In the genomic region with DNA sequence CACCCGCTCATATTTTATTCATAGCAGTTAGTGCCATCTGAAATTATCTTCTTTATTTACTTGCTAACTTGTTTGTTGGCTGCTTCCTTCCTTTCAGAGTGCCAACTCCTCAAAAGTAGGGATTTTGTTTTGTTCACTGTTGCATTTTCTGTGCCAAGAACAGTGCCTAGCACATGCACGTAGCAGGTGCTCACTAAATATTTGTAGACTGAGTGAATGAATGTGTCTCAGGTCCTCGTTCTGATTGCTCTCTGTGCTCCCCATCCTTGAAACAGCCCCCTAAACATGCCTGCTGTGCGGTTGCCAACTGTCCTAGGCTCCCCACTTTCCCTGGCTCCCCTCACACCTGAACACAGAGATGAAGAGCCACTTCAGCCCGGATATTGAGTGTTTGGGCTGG, we compare ENCODE assay signal across 10 cellular contexts. TPM values are rescaled to one million over a fixed set of nuclear protein-coding genes. Genes with fewer than 3 reads are reported as not detected.
DNase-seq lines count a peak whose midpoint lies in the region; ATAC-seq, FAIRE-seq and TF ChIP-seq lines count a peak whose summit lies in the region.
"Had no signal": no experiment of that assay in that cellular context is flagged by ENCODE, and none has a peak within 500 bp of the region (broad histone marks: within the 10 kb centered on the region; RNA-seq: fewer than 3 reads in every experiment).

No MANE protein-coding gene starts in this region.

- H3K4me3 ChIP-seq in BLaER1 treated with 17β-estradiol and CSF1 and Interleukin-3, amounts not matched to agents 10 nM and 100 nM: peak overlapping the region in 6 of 10 experiments; percentile 22 to 81 (median 76); a peak in 9 of 20 replicates
- H3K4me3 ChIP-seq in Panc1 (ENCODE audit: low read depth in 2 of 2, low read length in 2 of 2) (peak overlapping the region; percentile 66 to 82), endothelial cell of umbilical vein (replicated peaks in 1 of 3; ENCODE audit: insufficient read depth in 1 of 3, low read depth in 1 of 3, low read length in 3 of 3) (peak overlapping the region in 1 of 3 experiments; percentile 68), neuron (ENCODE audit: low read length) (peak overlapping the region; percentile 85)

- H3K27me3 ChIP-seq in BLaER1 treated with 17β-estradiol and CSF1 and Interleukin-3, amounts not matched to agents 10 nM and 100 nM: no peaks in the 10 kb centered on the region
- no peaks in the 10 kb centered on the region for H3K27me3 ChIP-seq in Panc1 (ENCODE audit: control insufficient read depth, insufficient read depth, low read length)
- H3K27me3 ChIP-seq in endothelial cell of umbilical vein (ENCODE audit: control insufficient read depth in 2 of 2, insufficient read depth in 2 of 2, low read length in 2 of 2): no peaks in the 10 kb centered on the region
- H3K27me3 ChIP-seq in neuron (ENCODE audit: insufficient read depth, low read length): peaks cover 2% of the 10 kb centered on the region

- H2AFZ ChIP-seq in endothelial cell of umbilical vein (ENCODE audit: low read depth, low read length) (no peak overlapping the region), neuron (ENCODE audit: low read depth, low read length) (no peak overlapping the region)

- no TSS peak for BruUV-seq in Panc1 (replicated peaks; lab: Mats Ljungman, UMichigan)
- BruUV-seq in endothelial cell of umbilical vein (replicated peaks; lab: Mats Ljungman, UMichigan): TSS peak; percentile 22

- no peak for ATAC-seq in Panc1
- no peak for ATAC-seq in GM19395 (IDR thresholded peaks at IDR 0.05; ENCODE audit: unreplicated experiment)
- ATAC-seq in HG03457 (IDR thresholded peaks at IDR 0.05; ENCODE audit: unreplicated experiment): no peak
- ATAC-seq in left colon: no peak
- ATAC-seq: Right ventricle myocardium inferior had no signal

- TF ChIP-seq POLR2A in endothelial cell of umbilical vein (IDR thresholded peaks at IDR 0.05; ENCODE audit: low read depth, low read length): no peak

- dilution Hi-C loops in endothelial cell of umbilical vein (cut with MboI; ENCODE audit: extremely low pct_ligation_motif_present, low sequenced_read_pairs): no loop called here

- TF ChIP-seq CTCF in Panc1 (IDR thresholded peaks at IDR 0.05) (no peak), endothelial cell of umbilical vein (IDR thresholded peaks at IDR 0.05; ENCODE audit: extremely low read depth in 1 of 2, insufficient read depth in 1 of 2, low read depth in 1 of 2, low read length in 2 of 2) (no peak)

- POLR2A ChIA-PET in Panc1 (lab: Charles Lee) (no interaction called here), endothelial cell of umbilical vein (lab: Charles Lee) (no interaction called here)

- H3K9me1 ChIP-seq in endothelial cell of umbilical vein (replicated peaks; ENCODE audit: control insufficient read depth, extremely low read depth, insufficient read depth, low read length): no peaks in the 10 kb centered on the region

- H3K4me2 ChIP-seq in BLaER1 treated with 17β-estradiol and CSF1 and Interleukin-3, amounts not matched to agents 10 nM and 100 nM: peak overlapping the region; percentile 29 to 94 (median 81); a peak in 19 of 22 replicates
- H3K4me2 ChIP-seq in endothelial cell of umbilical vein (ENCODE audit: insufficient read depth, low read length): peak overlapping the region; percentile 3

- intact Hi-C loops in Panc1 (cut with micrococcal nuclease; ENCODE audit: unreplicated experiment) (no loop called here), endothelial cell of umbilical vein (cut with micrococcal nuclease) (no loop called here), left colon (cut with DNase I, micrococcal nuclease) (no loop called here)

- H3K36me3 ChIP-seq in BLaER1 treated with 17β-estradiol and CSF1 and Interleukin-3, amounts not matched to agents 10 nM and 100 nM: peaks cover 0 to 32% (median 14%) of the 10 kb centered on the region in 11 experiments; a peak in 13 of 22 replicates
- H3K36me3 ChIP-seq in Panc1 (ENCODE audit: control insufficient read depth, insufficient read depth, low read length) (no peaks in the 10 kb centered on the region), endothelial cell of umbilical vein (ENCODE audit: control insufficient read depth in 2 of 2, extremely low read depth in 1 of 2, insufficient read depth in 2 of 2, low read length in 2 of 2) (peaks cover 3 to 7% of the 10 kb centered on the region in 2 experiments), neuron (ENCODE audit: insufficient read depth, low read length) (peaks cover 15% of the 10 kb centered on the region)

- H3K9ac ChIP-seq in BLaER1 treated with 17β-estradiol and CSF1 and Interleukin-3, amounts not matched to agents 10 nM and 100 nM: peak overlapping the region in 7 of 11 experiments; percentile 31 to 83 (median 44); a peak in 8 of 22 replicates
- H3K9ac ChIP-seq in endothelial cell of umbilical vein (replicated peaks; ENCODE audit: extremely low read depth, insufficient read depth, low read length): no peak overlapping the region

- peaks cover 8 to 35% (median 25%) of the 10 kb centered on the region in 10 experiments for H3K4me1 ChIP-seq in BLaER1 treated with 17β-estradiol and CSF1 and Interleukin-3, amounts not matched to agents 10 nM and 100 nM
- H3K4me1 ChIP-seq in Panc1 (ENCODE audit: control insufficient read depth, insufficient read depth, low read length) (peaks cover 18% of the 10 kb centered on the region), endothelial cell of umbilical vein (ENCODE audit: control insufficient read depth, extremely low read depth, insufficient read depth, low read length) (peaks cover 23% of the 10 kb centered on the region), neuron (ENCODE audit: insufficient read depth, low read length) (peaks cover 21% of the 10 kb centered on the region)

- H3K9me3 ChIP-seq in BLaER1 treated with 17β-estradiol and CSF1 and Interleukin-3, amounts not matched to agents 10 nM and 100 nM (replicated peaks in 1 of 11): no peaks in the 10 kb centered on the region
- H3K9me3 ChIP-seq in Panc1 (ENCODE audit: control insufficient read depth, insufficient read depth, low read depth, low read length): no peaks in the 10 kb centered on the region
- no peaks in the 10 kb centered on the region for H3K9me3 ChIP-seq in endothelial cell of umbilical vein (replicated peaks; ENCODE audit: control insufficient read depth, insufficient read depth, low read length)
- no peaks in the 10 kb centered on the region for H3K9me3 ChIP-seq in neuron (ENCODE audit: low read length)

- DNase-seq in Panc1 (ENCODE audit: low read depth, low spot score) (no peak), endothelial cell of umbilical vein (ENCODE audit: low read depth, low spot score) (no peak), NCI-H526 treated with DMSO at 0.1 percent for 48 hours (lab: John Stamatoyannopoulos, UW) (no peak), left colon (no peak)
- DNase-seq: GDM1 had no signal

- peaks cover 23% of the 10 kb centered on the region for H3K79me2 ChIP-seq in endothelial cell of umbilical vein (ENCODE audit: control insufficient read depth, insufficient read depth, low read length)

- in situ Hi-C loops in Panc1 (cut with HindIII; ENCODE audit: low pct_unique_long_range_greater_than_20kb, low sequenced_read_pairs): no loop called here

- H4K20me1 ChIP-seq in BLaER1 treated with 17β-estradiol and CSF1 and Interleukin-3, amounts not matched to agents 10 nM and 100 nM: peaks cover 0 to 37% (median 6%) of the 10 kb centered on the region in 11 experiments; a peak in 9 of 22 replicates
- H4K20me1 ChIP-seq in endothelial cell of umbilical vein (replicated peaks; ENCODE audit: control insufficient read depth, extremely low read depth, insufficient read depth, low read length): no peaks in the 10 kb centered on the region

- 0 out of 22 replicates have a peak overlapping the region, but pooled peaks of 1 of the 11 experiments have one; percentile 7 for H3K27ac ChIP-seq in BLaER1 treated with 17β-estradiol and CSF1 and Interleukin-3, amounts not matched to agents 10 nM and 100 nM
- peak overlapping the region; percentile 70 for H3K27ac ChIP-seq in Panc1 (ENCODE audit: low read length)
- H3K27ac ChIP-seq in endothelial cell of umbilical vein (ENCODE audit: insufficient read depth, low read depth, low read length): no peak overlapping the region

- CTCF ChIA-PET in Panc1 (lab: Charles Lee): no interaction called here
- CTCF ChIA-PET in endothelial cell of umbilical vein (lab: Charles Lee): interaction anchor here (2.9 kb wide), 1 partner anchor 22 kb away, joined by 13 read pairs; no protein-coding TSS in a partner anchor

- no peak for FAIRE-seq in endothelial cell of umbilical vein (lab: Jason Lieb, UNC)

RNA-seq across cellular contexts. Expression of gene GIPC1, which starts 1.5 kb away (rescaled TPM):
- 160 TPM for total RNA-seq in Panc1 (2021; ENCODE audit: unreplicated experiment)
- 339 TPM for polyA plus RNA-seq in Panc1 (2012; ENCODE audit: insufficient read length)
- 102 and 108 TPM in 2 replicates for total RNA-seq in endothelial cell of umbilical vein
- polyA plus RNA-seq in endothelial cell of umbilical vein: 141 and 159 TPM in 2 replicates
- polyA plus RNA-seq in endothelial cell of umbilical vein (2011; cell fraction: cytosol; rRNA removed): 65.4 and 106 TPM in 2 replicates
- polyA plus RNA-seq in endothelial cell of umbilical vein (2011; cell fraction: nucleus; rRNA removed): 65.6 and 67.3 TPM in 2 replicates
- polyA plus RNA-seq in endothelial cell of umbilical vein (2012): 76.4 and 123 TPM in 2 replicates
- 39.1 and 62.3 TPM in 2 replicates for polyA minus RNA-seq in endothelial cell of umbilical vein
- 84.5 TPM for polyA minus RNA-seq in endothelial cell of umbilical vein (2011; cell fraction: cytosol; rRNA and poly(A)+ RNA removed)
- 16.2 and 32.9 TPM in 2 replicates for polyA minus RNA-seq in endothelial cell of umbilical vein (2011; cell fraction: nucleus; rRNA and poly(A)+ RNA removed)
- total RNA-seq in left colon: 100 to 1,000 TPM; 310 to 395 TPM

RNA-seq across cellular contexts. Expression of gene PTGER1, which starts 19.3 kb away (rescaled TPM):
- total RNA-seq in Panc1 (2021; ENCODE audit: unreplicated experiment) (2.2 TPM), endothelial cell of umbilical vein (0.40 and 0.53 TPM in 2 replicates), left colon (under 1 TPM; 0.52 to 0.84 TPM)
- polyA plus RNA-seq in Panc1 (2012; ENCODE audit: insufficient read length): 3.2 TPM
- 0.21 and 0.48 TPM in 2 replicates for polyA plus RNA-seq in endothelial cell of umbilical vein
- polyA plus RNA-seq in endothelial cell of umbilical vein (2011; cell fraction: cytosol; rRNA removed): 0.08 and 0.17 TPM in 2 replicates
- 0.13 TPM in 1 of 2 replicates, not detected in the other for polyA plus RNA-seq in endothelial cell of umbilical vein (2011; cell fraction: nucleus; rRNA removed)
- polyA plus RNA-seq in endothelial cell of umbilical vein (2012): 0.19 TPM in 1 of 2 replicates, not detected in the other
- not detected in 2 replicates for polyA minus RNA-seq in endothelial cell of umbilical vein
- polyA minus RNA-seq in endothelial cell of umbilical vein (2011; cell fraction: cytosol; rRNA and poly(A)+ RNA removed): not detected
- polyA minus RNA-seq in endothelial cell of umbilical vein (2011; cell fraction: nucleus; rRNA and poly(A)+ RNA removed): not detected in 2 replicates
- total RNA-seq: Right ventricle myocardium inferior had no signal

RNA-seq across cellular contexts. Expression of gene DNAJB1, which starts 23.7 kb away (rescaled TPM):
- total RNA-seq in Panc1 (2021; ENCODE audit: unreplicated experiment) (149 TPM), endothelial cell of umbilical vein (55.8 and 58.6 TPM in 2 replicates), left colon (100 to 1,000 TPM; 122 to 123 TPM)
- 101 TPM for polyA plus RNA-seq in Panc1 (2012; ENCODE audit: insufficient read length)
- 49.4 and 59.8 TPM in 2 replicates for polyA plus RNA-seq in endothelial cell of umbilical vein
- polyA plus RNA-seq in endothelial cell of umbilical vein (2011; cell fraction: cytosol; rRNA removed): 53.9 and 57.8 TPM in 2 replicates
- polyA plus RNA-seq in endothelial cell of umbilical vein (2011; cell fraction: nucleus; rRNA removed): 29.2 and 33.8 TPM in 2 replicates
- polyA plus RNA-seq in endothelial cell of umbilical vein (2012): 54.7 and 65.1 TPM in 2 replicates
- polyA minus RNA-seq in endothelial cell of umbilical vein: 44.9 and 48.7 TPM in 2 replicates
- 45.8 TPM for polyA minus RNA-seq in endothelial cell of umbilical vein (2011; cell fraction: cytosol; rRNA and poly(A)+ RNA removed)
- 14.2 and 15.0 TPM in 2 replicates for polyA minus RNA-seq in endothelial cell of umbilical vein (2011; cell fraction: nucleus; rRNA and poly(A)+ RNA removed)

RNA-seq across cellular contexts. Expression of gene TECR, which starts 34.9 kb away (rescaled TPM):
- 233 TPM for total RNA-seq in Panc1 (2021; ENCODE audit: unreplicated experiment)
- polyA plus RNA-seq in Panc1 (2012; ENCODE audit: insufficient read length): 250 TPM
- total RNA-seq in endothelial cell of umbilical vein: 109 and 110 TPM in 2 replicates
- polyA plus RNA-seq in endothelial cell of umbilical vein: 193 and 231 TPM in 2 replicates
- polyA plus RNA-seq in endothelial cell of umbilical vein (2011; cell fraction: cytosol; rRNA removed): 84.4 and 92.2 TPM in 2 replicates
- polyA plus RNA-seq in endothelial cell of umbilical vein (2011; cell fraction: nucleus; rRNA removed): 86.2 and 88.0 TPM in 2 replicates
- polyA plus RNA-seq in endothelial cell of umbilical vein (2012): 75.8 and 79.0 TPM in 2 replicates
- polyA minus RNA-seq in endothelial cell of umbilical vein: 99.0 and 116 TPM in 2 replicates
- polyA minus RNA-seq in endothelial cell of umbilical vein (2011; cell fraction: cytosol; rRNA and poly(A)+ RNA removed): 376 TPM
- polyA minus RNA-seq in endothelial cell of umbilical vein (2011; cell fraction: nucleus; rRNA and poly(A)+ RNA removed): 30.6 and 38.0 TPM in 2 replicates
- 100 to 1,000 TPM; 119 to 161 TPM for total RNA-seq in left colon
